In genomic region chr19:58279042-58279924, GRCh38 we compare ENCODE assay signal across 8 cellular contexts. TPM values are rescaled to one million over a fixed set of nuclear protein-coding genes. Genes with fewer than 3 reads are reported as not detected.
DNase-seq lines count a peak whose midpoint lies in the region; ATAC-seq and TF ChIP-seq lines count a peak whose summit lies in the region.

No MANE protein-coding gene starts in this region.

- intact Hi-C loops in CD4-positive, alpha-beta T cell (cut with DNase I, micrococcal nuclease): loop anchor here (2.0 to 10.0 kb wide), 4 partner anchors 48 to 552 kb away; partner anchors contain the start of genes ZNF544 (in 2 of the 2), ZNF671 (in 1 of the 2) and ZSCAN22 (in 1 of the 2)
- intact Hi-C loops in sigmoid colon (cut with DNase I): loop anchor here (2.0 to 5.0 kb wide), 3 partner anchors 26 to 97 kb away; partner anchors contain the start of genes ERVK3-1, ZNF274 and ZSCAN22

- H3K4me3 ChIP-seq in iPS-18a (ENCODE audit: low read length) (peak overlapping the region; percentile 98), sigmoid colon (peak overlapping the region; percentile 76 to 89 (median 86))

- peaks cover 69% of the 10 kb centered on the region for H3K36me3 Mint-ChIP-seq in CD4-positive, alpha-beta T cell (ENCODE audit: low read depth)
- H3K36me3 Mint-ChIP-seq in brain: peaks cover 99% of the 10 kb centered on the region

- no peak for TF ChIP-seq POLR2A in sigmoid colon (IDR thresholded peaks at IDR 0.05)

- peak overlapping the region; percentile 85 for H3K27ac ChIP-seq in CD4-positive, alpha-beta T cell (ENCODE audit: low read depth, low read length)
- H3K27ac ChIP-seq in iPS-18a (ENCODE audit: low read length) (peak overlapping the region; percentile 89), sigmoid colon (peak overlapping the region; percentile 88 to 94 (median 90))

- CTCF ChIA-PET in CD4-positive, alpha-beta T cell (lab: Charles Lee): no interaction called here

- no peaks in the 10 kb centered on the region for H3K27me3 Mint-ChIP-seq in CD4-positive, alpha-beta T cell
- peaks cover 9% of the 10 kb centered on the region for H3K27me3 Mint-ChIP-seq in brain

- DNase-seq in CD4-positive, alpha-beta T cell: peak in 8 of 10 experiments; percentile 3 to 52 (median 16)
- DNase-seq in KBM-7 (peak; percentile 28), T-helper 2 cell (peak; percentile 4 to 41 (median 17)), sigmoid colon (peak; percentile 84), NCI-H446 treated with DMSO at 0.1 percent for 48 hours (lab: John Stamatoyannopoulos, UW) (no peak)

- peak overlapping the region; percentile 92 for H3K27ac Mint-ChIP-seq in CD4-positive, alpha-beta T cell
- H3K27ac Mint-ChIP-seq in brain: peak overlapping the region; percentile 95 to 99 (median 99)

- no peak for ATAC-seq in CD4-positive, alpha-beta T cell (ENCODE audit: poor library complexity)
- peak; percentile 36 for ATAC-seq in GM21529 (IDR thresholded peaks at IDR 0.05; ENCODE audit: unreplicated experiment)

- H3K9ac ChIP-seq in iPS-18a (ENCODE audit: low read length): peak overlapping the region; percentile 96

- TF ChIP-seq EP300 in sigmoid colon (IDR thresholded peaks at IDR 0.05): no peak

- 6 to 10% methylated on average over 60 of the region's 60 CpGs for WGBS in sigmoid colon, 2 donors

- TF ChIP-seq CTCF in CD4-positive, alpha-beta T cell (IDR thresholded peaks at IDR 0.05): no peak
- TF ChIP-seq CTCF in brain (conservative IDR thresholded peaks at IDR 0.05) (no peak), sigmoid colon (IDR thresholded peaks at IDR 0.05) (no peak)

- no peaks in the 10 kb centered on the region for H3K27me3 ChIP-seq in CD4-positive, alpha-beta T cell (ENCODE audit: control insufficient read depth, insufficient read depth, low read length)
- H3K27me3 ChIP-seq in iPS-18a (ENCODE audit: control insufficient read depth, insufficient read depth, low read length): no peaks in the 10 kb centered on the region
- H3K27me3 ChIP-seq in sigmoid colon: no peaks in the 10 kb centered on the region

- POLR2A ChIA-PET in CD4-positive, alpha-beta T cell (lab: Charles Lee): interaction anchor here (1.0 to 3.6 kb wide), 12 partner anchors 9 to 128 kb away, joined by 3 to 31 read pairs (median 4); partner anchors contain the start of genes ERVK3-1, ZNF274, ZNF329 and ZNF497

- H3K4me1 ChIP-seq in iPS-18a (ENCODE audit: control insufficient read depth, low read depth, low read length) (peaks cover 9% of the 10 kb centered on the region), sigmoid colon (peaks cover 0 to 23% (median 19%) of the 10 kb centered on the region in 4 donors)

- H3K9me3 ChIP-seq in CD4-positive, alpha-beta T cell (ENCODE audit: control insufficient read depth, low read length): peaks cover 12% of the 10 kb centered on the region
- H3K9me3 ChIP-seq in iPS-18a (ENCODE audit: control insufficient read depth, low read depth, low read length) (no peaks in the 10 kb centered on the region), sigmoid colon (peaks cover 0 to 12% (median 9%) of the 10 kb centered on the region in 4 donors)

- peaks cover 2% of the 10 kb centered on the region for H3K9me3 Mint-ChIP-seq in CD4-positive, alpha-beta T cell
- H3K9me3 Mint-ChIP-seq in brain: peaks cover 55 to 91% (median 75%) of the 10 kb centered on the region in 5 experiments

- peak overlapping the region; percentile 98 for H3K4me3 Mint-ChIP-seq in CD4-positive, alpha-beta T cell
- peak overlapping the region; percentile 95 to 99 (median 98) for H3K4me3 Mint-ChIP-seq in brain

- peaks cover 45% of the 10 kb centered on the region for H3K4me1 Mint-ChIP-seq in CD4-positive, alpha-beta T cell (ENCODE audit: low read depth)
- peaks cover 48% of the 10 kb centered on the region for H3K4me1 Mint-ChIP-seq in brain

- in situ Hi-C loops in KBM-7 (cut with MboI; ENCODE audit: low pct_unique_long_range_greater_than_20kb, low sequenced_read_pairs): no loop called here

- peaks cover 16% of the 10 kb centered on the region for H3K36me3 ChIP-seq in iPS-18a (ENCODE audit: control insufficient read depth, low read depth, low read length)
- peaks cover 0 to 17% (median 9%) of the 10 kb centered on the region in 4 donors for H3K36me3 ChIP-seq in sigmoid colon

RNA-seq across cellular contexts. Expression of gene ZNF8, which starts 0.5 kb away (rescaled TPM):
- 1 to 10 TPM; 9.5 to 9.6 TPM for total RNA-seq in CD4-positive, alpha-beta T cell
- polyA plus RNA-seq in brain (ENCODE audit: insufficient read depth, low read depth, low replicate concordance) (3.2 TPM), sigmoid colon (1 to 10 TPM in 1 of 3 donors, under 1 TPM in 2; 0.60 to 2.0 (median 0.92) TPM)
- 1 to 10 TPM; 4.9 to 8.6 (median 6.5) TPM for total RNA-seq in sigmoid colon

RNA-seq across cellular contexts. Expression of gene ERVK3-1, which starts 25.9 kb away (rescaled TPM):
- total RNA-seq in CD4-positive, alpha-beta T cell: 100 to 1,000 TPM; 150 to 153 TPM
- 40.0 TPM for polyA plus RNA-seq in brain (ENCODE audit: insufficient read depth, low read depth, low replicate concordance)
- 10 to 100 TPM; 41.7 to 49.4 (median 44.0) TPM for total RNA-seq in sigmoid colon
- polyA plus RNA-seq in sigmoid colon: 10 to 100 TPM; 23.6 to 35.0 (median 27.6) TPM

RNA-seq across cellular contexts. Expression of gene ZSCAN22, which starts 47.5 kb away (rescaled TPM):
- total RNA-seq in CD4-positive, alpha-beta T cell: under 1 TPM; 0.77 to 0.81 TPM
- 1.4 TPM for polyA plus RNA-seq in brain (ENCODE audit: insufficient read depth, low read depth, low replicate concordance)
- total RNA-seq in sigmoid colon: 1 to 10 TPM; 1.4 to 3.6 (median 2.2) TPM
- 1 to 10 TPM in 1 of 3 donors, under 1 TPM in 2; 0.60 to 1.3 (median 0.69) TPM for polyA plus RNA-seq in sigmoid colon

RNA-seq across cellular contexts. Expression of gene ZNF544, which starts 50.6 kb away (rescaled TPM):
- total RNA-seq in CD4-positive, alpha-beta T cell: 1 to 10 TPM; 6.3 to 7.2 TPM
- polyA plus RNA-seq in brain (ENCODE audit: insufficient read depth, low read depth, low replicate concordance) (38.9 TPM), sigmoid colon (10 to 100 TPM; 16.4 to 28.6 (median 20.4) TPM)
- total RNA-seq in sigmoid colon: 10 to 100 TPM; 25.8 to 45.1 (median 34.8) TPM
